Comparison of ENCODE assay signal across 22 cellular contexts in genomic region chr2:235126771-235127170, GRCh38.
"Had no signal": no experiment of that assay in that cellular context is flagged by ENCODE, and none has a peak within 500 bp of the region (broad histone marks: within the 10 kb centered on the region; RNA-seq: fewer than 3 reads in every experiment).

No MANE protein-coding gene starts in this region.

- H3K4me3 ChIP-seq: hepatocyte, left lung, spleen, tibial nerve had no signal

- H3K9me3 Mint-ChIP-seq: activated naive CD4-positive, alpha-beta T cell treated with anti-CD3 and anti-CD28 coated beads for 36 hours; activated naive CD8-positive, alpha-beta T cell treated with anti-CD3 and anti-CD28 coated beads for 36 hours; T-helper 2 cell treated with Interferon-gamma antibody and Interleukin-4, amounts not matched to agents 5 μg/mL and 100 μg/mL, for 36 hours had no signal

- H3K79me2 ChIP-seq: hepatocyte had no signal

- H3K27me3 ChIP-seq: left lung, tibial nerve had no signal

- H3K27ac ChIP-seq: hepatocyte, left lung, tibial nerve had no signal

- H3K27ac Mint-ChIP-seq: activated CD4-positive, alpha-beta T cell treated with anti-CD3 and anti-CD28 coated beads for 36 hours; activated naive CD4-positive, alpha-beta T cell treated with anti-CD3 and anti-CD28 coated beads for 36 hours; activated naive CD8-positive, alpha-beta T cell treated with anti-CD3 and anti-CD28 coated beads for 36 hours; naive B cell; T-helper 2 cell treated with Interferon-gamma antibody and Interleukin-4, amounts not matched to agents 5 μg/mL and 100 μg/mL, for 36 hours had no signal

- H2AFZ ChIP-seq: hepatocyte had no signal

- H3K9me3 ChIP-seq: left lung, tibial nerve had no signal

- H3K36me3 Mint-ChIP-seq: activated naive CD8-positive, alpha-beta T cell treated with anti-CD3 and anti-CD28 coated beads for 36 hours; naive B cell had no signal

- DNase-seq: activated CD4-positive, alpha-beta T cell treated with anti-CD3 and anti-CD28 coated beads for 36 hours; activated CD4-positive, alpha-beta T cell treated with anti-CD3 and anti-CD28 coated beads, Interleukin-2, amount 50 U/mL, for 4 hours; activated CD4-positive, CD25-positive, alpha-beta regulatory T cell; activated CD8-positive, alpha-beta memory T cell treated with anti-CD3 and anti-CD28 coated beads for 24 hours; activated effector memory CD4-positive, alpha-beta T cell treated with Interleukin-2 at 50 U/mL for 16 hours; activated naive CD4-positive, alpha-beta T cell treated with anti-CD3 and anti-CD28 coated beads for 36 hours; activated naive CD8-positive, alpha-beta T cell treated with anti-CD3 and anti-CD28 coated beads for 36 hours; caudate nucleus; glutamatergic neuron; left lung; naive B cell; posterior cingulate gyrus; right cardiac atrium; spleen; stimulated activated naive CD4-positive, alpha-beta T cell; T-helper 1 cell had no signal

- H3K36me3 ChIP-seq: left lung, spleen, tibial nerve had no signal

- H3K4me3 Mint-ChIP-seq: activated CD4-positive, alpha-beta T cell treated with anti-CD3 and anti-CD28 coated beads for 36 hours; activated naive CD4-positive, alpha-beta T cell treated with anti-CD3 and anti-CD28 coated beads for 36 hours; activated naive CD8-positive, alpha-beta T cell treated with anti-CD3 and anti-CD28 coated beads for 36 hours; naive B cell; T-helper 2 cell treated with Interferon-gamma antibody and Interleukin-4, amounts not matched to agents 5 μg/mL and 100 μg/mL, for 36 hours had no signal

- ATAC-seq: activated CD4-positive, alpha-beta T cell treated with anti-CD3 and anti-CD28 coated beads for 36 hours; left lung; right cardiac atrium had no signal

- H3K4me2 ChIP-seq: hepatocyte had no signal

- FAIRE-seq: endothelial cell of umbilical vein, frontal cortex, islet of Langerhans had no signal

- H3K4me1 ChIP-seq: left lung, spleen had no signal

- H3K4me1 Mint-ChIP-seq: activated CD4-positive, alpha-beta T cell treated with anti-CD3 and anti-CD28 coated beads for 36 hours; activated naive CD8-positive, alpha-beta T cell treated with anti-CD3 and anti-CD28 coated beads for 36 hours; naive B cell had no signal
